Comparison of ENCODE assay signal across 9 cellular contexts in genomic region chr2:12718662-12719399, GRCh38. TPM values are rescaled to one million over a fixed set of nuclear protein-coding genes. Genes with fewer than 3 reads are reported as not detected.
DNase-seq lines count a peak whose midpoint lies in the region; ATAC-seq, FAIRE-seq and TF ChIP-seq lines count a peak whose summit lies in the region.
"Had no signal": no experiment of that assay in that cellular context is flagged by ENCODE, and none has a peak within 500 bp of the region (broad histone marks: within the 10 kb centered on the region; RNA-seq: fewer than 3 reads in every experiment).

No MANE protein-coding gene starts in this region.

- H3K4me3 Mint-ChIP-seq in activated CD4-positive, alpha-beta T cell treated with anti-CD3 and anti-CD28 coated beads, Interleukin-2, amount 10 ng/mL, durations not matched to agents 24 days and 14 days, result peak overlapping the region; percentile 90
- H3K4me3 Mint-ChIP-seq in endodermal cell, result peak overlapping the region; percentile 89

- 0% methylated on average over 7 to 36 of the region's 36 CpGs for WGBS in endodermal cell (ENCODE audit: insufficient coverage in 1 of 2, insufficient read length in 1 of 2), 2 experiments
- no CpG with 5 or more reads among the region's 36 CpGs for WGBS in neuronal stem cell (ENCODE audit: extremely low coverage in 2 of 2, insufficient read length in 2 of 2, insufficient replicate concordance in 1 of 2), 2 donors

- H3K4me1 Mint-ChIP-seq in activated CD4-positive, alpha-beta T cell treated with anti-CD3 and anti-CD28 coated beads, Interleukin-2, amount 10 ng/mL, durations not matched to agents 24 days and 14 days, result peaks cover 66% of the 10 kb centered on the region
- peaks cover 39% of the 10 kb centered on the region for H3K4me1 Mint-ChIP-seq in endodermal cell

- peak overlapping the region; percentile 76 for H3K4me2 ChIP-seq in neuronal stem cell (ENCODE audit: insufficient read depth, low read length, poor library complexity, severe bottlenecking)

- no peak for FAIRE-seq in HTR-8/SVneo (lab: Jason Lieb, UNC)
- FAIRE-seq: G401.6 had no signal

- DNase-seq in NCI-H524 (lab: John Stamatoyannopoulos, UW) (peak; percentile 60 to 69), NCI-H524 treated with DMSO at 0.1 percent for 48 hours (lab: John Stamatoyannopoulos, UW) (no peak), endodermal cell (peak; percentile 86), neuronal stem cell (ENCODE audit: low spot score) (peak; percentile 64), HTR-8/SVneo (ENCODE audit: insufficient read length, low spot score) (no peak), NCI-H226 (no peak)
- DNase-seq in activated CD4-positive, alpha-beta T cell treated with anti-CD3 and anti-CD28 coated beads, Interleukin-2, amount 10 ng/mL, durations not matched to agents 24 days and 14 days, result peak; percentile 70

- H2BK15ac ChIP-seq in neuronal stem cell (ENCODE audit: low read length), result peak overlapping the region; percentile 31

- H3K9ac ChIP-seq in endodermal cell (ENCODE audit: extremely low read depth, low read length, poor library complexity, severe bottlenecking) (peak overlapping the region; percentile 46), neuronal stem cell (ENCODE audit: low read depth, low read length, poor library complexity) (peak overlapping the region; percentile 93)

- H3K23ac ChIP-seq in neuronal stem cell (ENCODE audit: low read depth, low read length, poor library complexity), result no peak overlapping the region

- no peak overlapping the region for H2BK120ac ChIP-seq in neuronal stem cell (ENCODE audit: low read depth, low read length)

- H3K27ac ChIP-seq in endodermal cell (ENCODE audit: low read depth, low read length) (peak overlapping the region; percentile 94), neuronal stem cell (replicated peaks; ENCODE audit: low read length) (peak overlapping the region; percentile 74)

- H4K91ac ChIP-seq in neuronal stem cell (ENCODE audit: low read depth, low read length, poor library complexity), result no peak overlapping the region

- H3K14ac ChIP-seq in neuronal stem cell (ENCODE audit: low read length), result no peak overlapping the region

- intact Hi-C loops in activated CD4-positive, alpha-beta T cell treated with anti-CD3 and anti-CD28 coated beads, Interleukin-2, amount 10 ng/mL, durations not matched to agents 24 days and 14 days (cut with micrococcal nuclease), result loop anchor here (1.0 to 10.0 kb wide), 6 partner anchors 263 to 1024 kb away; no protein-coding TSS in a partner anchor

- peaks cover 5% of the 10 kb centered on the region for H3K27me3 Mint-ChIP-seq in activated CD4-positive, alpha-beta T cell treated with anti-CD3 and anti-CD28 coated beads, Interleukin-2, amount 10 ng/mL, durations not matched to agents 24 days and 14 days
- H3K27me3 Mint-ChIP-seq in endodermal cell (ENCODE audit: insufficient read depth), result peaks cover 17% of the 10 kb centered on the region

- H3K27me3 ChIP-seq in endodermal cell (ENCODE audit: control insufficient read depth, insufficient read depth, low read length, poor library complexity, severe bottlenecking) (peaks cover 21% of the 10 kb centered on the region), neuronal stem cell (ENCODE audit: control insufficient read depth in 3 of 3, insufficient read depth in 3 of 3, low read depth in 1 of 3, low read length in 3 of 3) (no peaks in the 10 kb centered on the region)

- H3K79me1 ChIP-seq in neuronal stem cell (ENCODE audit: low read depth, low read length), result no peaks in the 10 kb centered on the region

- H2AK5ac ChIP-seq in neuronal stem cell (ENCODE audit: low read depth, low read length), result peak overlapping the region; percentile 76

- peak overlapping the region; percentile 83 for H2AFZ ChIP-seq in neuronal stem cell (ENCODE audit: low read length)

- H3K9me3 ChIP-seq in endodermal cell (ENCODE audit: control insufficient read depth, low read length) (no peaks in the 10 kb centered on the region), neuronal stem cell (replicated peaks in 1 of 2; ENCODE audit: control insufficient read depth in 2 of 2, insufficient read depth in 1 of 2, low read depth in 1 of 2, low read length in 2 of 2) (peaks cover 0 to 3% of the 10 kb centered on the region in 2 donors)

- H3K4me3 ChIP-seq in endodermal cell (ENCODE audit: low read length), result peak overlapping the region; percentile 86
- H3K4me3 ChIP-seq in neuronal stem cell (ENCODE audit: low read length in 2 of 2), result peak overlapping the region; percentile 76 to 86

- no peak overlapping the region for H4K8ac ChIP-seq in neuronal stem cell (ENCODE audit: low read depth, low read length)

- no peaks in the 10 kb centered on the region for H3K9me3 Mint-ChIP-seq in activated CD4-positive, alpha-beta T cell treated with anti-CD3 and anti-CD28 coated beads, Interleukin-2, amount 10 ng/mL, durations not matched to agents 24 days and 14 days
- no peaks in the 10 kb centered on the region for H3K9me3 Mint-ChIP-seq in endodermal cell

- peak overlapping the region; percentile 96 for H2BK5ac ChIP-seq in neuronal stem cell (ENCODE audit: low read length)

- H3K4ac ChIP-seq in neuronal stem cell (ENCODE audit: low read length), result no peak overlapping the region

- H3K36me3 ChIP-seq in endodermal cell (ENCODE audit: control insufficient read depth, insufficient read depth, low read length) (peaks cover 3% of the 10 kb centered on the region), neuronal stem cell (replicated peaks in 1 of 2; ENCODE audit: control insufficient read depth in 2 of 2, insufficient read depth in 2 of 2, low read length in 2 of 2) (peaks cover 9 to 34% of the 10 kb centered on the region in 2 donors)

- no peak for ATAC-seq in GM21723 (IDR thresholded peaks at IDR 0.05; ENCODE audit: unreplicated experiment)

- H3K18ac ChIP-seq in neuronal stem cell (ENCODE audit: low read length), result peak overlapping the region; percentile 95

- H3K27ac Mint-ChIP-seq in activated CD4-positive, alpha-beta T cell treated with anti-CD3 and anti-CD28 coated beads, Interleukin-2, amount 10 ng/mL, durations not matched to agents 24 days and 14 days, result peak overlapping the region; percentile 85
- H3K27ac Mint-ChIP-seq in endodermal cell, result peak overlapping the region; percentile 91

- H3K4me1 ChIP-seq in endodermal cell (ENCODE audit: control insufficient read depth, insufficient read depth, low read length), result peaks cover 5% of the 10 kb centered on the region
- peaks cover 15 to 29% of the 10 kb centered on the region in 2 donors for H3K4me1 ChIP-seq in neuronal stem cell (ENCODE audit: control insufficient read depth in 2 of 2, insufficient read depth in 1 of 2, low read depth in 1 of 2, low read length in 2 of 2)

- peak; percentile 52 for TF ChIP-seq CTCF in endodermal cell (conservative IDR thresholded peaks at IDR 0.05)

- H2BK12ac ChIP-seq in neuronal stem cell (ENCODE audit: low read length), result no peak overlapping the region

- peaks cover 18% of the 10 kb centered on the region for H3K36me3 Mint-ChIP-seq in activated CD4-positive, alpha-beta T cell treated with anti-CD3 and anti-CD28 coated beads, Interleukin-2, amount 10 ng/mL, durations not matched to agents 24 days and 14 days (ENCODE audit: low read depth)
- H3K36me3 Mint-ChIP-seq in endodermal cell (ENCODE audit: low read depth), result peaks cover 6% of the 10 kb centered on the region

RNA-seq across cellular contexts. Expression of gene TRIB2, which starts 2.1 kb away (rescaled TPM):
- 4.0 and 5.1 TPM in 2 replicates for total RNA-seq in activated CD4-positive, alpha-beta T cell treated with anti-CD3 and anti-CD28 coated beads, Interleukin-2, amount 10 ng/mL, durations not matched to agents 24 days and 14 days
- 10 to 100 TPM; 23.8 to 29.8 TPM for total RNA-seq in endodermal cell
- 91.6 TPM for polyA plus RNA-seq in endodermal cell (2013, experiment 1 of 2)
- polyA plus RNA-seq in endodermal cell (2013, experiment 2 of 2), result 87.1 TPM
- polyA plus RNA-seq in neuronal stem cell (2013, experiment 1 of 2), result 85.5 TPM
- 83.2 TPM for polyA plus RNA-seq in neuronal stem cell (2013, experiment 2 of 2)

Comparison
In these comparisons a context has a peak if more than half of its experiments do, and no peak if none do; other contexts are left out.
1. DNase-seq: peak in NCI-H524 (2 of 2), activated CD4-positive, alpha-beta T cell treated with anti-CD3 and anti-CD28 coated beads, Interleukin-2, amount 10 ng/mL, durations not matched to agents 24 days and 14 days (single experiment), endodermal cell (single experiment) and neuronal stem cell (single experiment); none in NCI-H524 treated with DMSO at 0.1 percent for 48 hours (single experiment), HTR-8/SVneo (single experiment) and NCI-H226 (single experiment).